11 cellular contexts compared by ENCODE assay signal in the genomic region with DNA sequence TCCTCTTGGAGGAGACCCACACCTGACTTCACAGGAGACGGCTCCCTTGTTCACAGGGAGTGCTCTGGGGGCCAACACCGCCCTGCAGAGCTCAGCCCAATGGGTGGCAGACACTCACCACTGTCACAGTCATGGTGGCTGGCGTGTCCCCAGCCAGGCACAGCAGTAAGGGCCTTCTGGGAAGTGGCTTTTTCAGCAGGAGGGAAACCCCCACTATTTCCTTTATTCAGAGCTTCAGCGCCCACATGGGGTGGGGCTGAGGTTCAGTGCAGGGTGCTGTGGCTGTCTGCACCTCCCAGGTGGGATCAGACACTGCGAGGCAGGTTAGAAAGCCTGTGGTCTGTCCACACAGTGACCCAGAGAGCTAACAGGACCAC. TPM values are rescaled to one million over a fixed set of nuclear protein-coding genes. Genes with fewer than 3 reads are reported as not detected.
DNase-seq lines count a peak whose midpoint lies in the region; ATAC-seq and TF ChIP-seq lines count a peak whose summit lies in the region.
"Had no signal": no experiment of that assay in that cellular context is flagged by ENCODE, and none has a peak within 500 bp of the region (broad histone marks: within the 10 kb centered on the region; RNA-seq: fewer than 3 reads in every experiment).

No MANE protein-coding gene starts in this region.

- WGBS in testis, 2 donors: 90 to 92% methylated on average over 5 of the region's 5 CpGs

- H3K27me3 Mint-ChIP-seq in activated CD8-positive, alpha-beta T cell treated with anti-CD3 and anti-CD28 coated beads, Interleukin-2, amount 10 ng/mL, durations not matched to agents 7 days and 5 days (ENCODE audit: low read depth): no peaks in the 10 kb centered on the region
- no peaks in the 10 kb centered on the region for H3K27me3 Mint-ChIP-seq in naive B cell
- H3K27me3 Mint-ChIP-seq: dendritic cell treated with granulocyte-macrophage colony-stimulating factor and Interleukin-4, amounts not matched to agents 40 ng/mL and 50 ng/mL, for 4 days had no signal

- H3K9me3 ChIP-seq in testis: no peaks in the 10 kb centered on the region

- H3K4me3 ChIP-seq in testis: no peak overlapping the region

- ATAC-seq in activated CD8-positive, alpha-beta T cell treated with anti-CD3 and anti-CD28 coated beads, Interleukin-2, amount 10 ng/mL, durations not matched to agents 7 days and 5 days: peak; percentile 78
- ATAC-seq in naive B cell (ENCODE audit: low read depth in 2 of 2) (peak; percentile 78 to 81), HG03135 (IDR thresholded peaks at IDR 0.05; ENCODE audit: unreplicated experiment) (no peak)
- ATAC-seq in stimulated activated naive CD8-positive, alpha-beta T cell treated with anti-CD3 and anti-CD28 coated beads, Interleukin-15, Interleukin-2, amounts not matched to agents 100 U/mL and 50 U/mL, for 24 hours: peak; percentile 87
- ATAC-seq: Right ventricle myocardium inferior had no signal

- peak overlapping the region; percentile 65 for H3K4me3 Mint-ChIP-seq in activated CD8-positive, alpha-beta T cell treated with anti-CD3 and anti-CD28 coated beads, Interleukin-2, amount 10 ng/mL, durations not matched to agents 7 days and 5 days
- H3K4me3 Mint-ChIP-seq in naive B cell: peak overlapping the region in 7 of 8 donors; percentile 23 to 80 (median 72)
- H3K4me3 Mint-ChIP-seq: dendritic cell treated with granulocyte-macrophage colony-stimulating factor and Interleukin-4, amounts not matched to agents 40 ng/mL and 50 ng/mL, for 4 days had no signal

- no peak overlapping the region for H3K27ac ChIP-seq in testis
- H3K27ac ChIP-seq: 22Rv1 had no signal

- H3K4me1 Mint-ChIP-seq in activated CD8-positive, alpha-beta T cell treated with anti-CD3 and anti-CD28 coated beads, Interleukin-2, amount 10 ng/mL, durations not matched to agents 7 days and 5 days (ENCODE audit: low read depth): peaks cover 75% of the 10 kb centered on the region
- peaks cover 32 to 67% (median 40%) of the 10 kb centered on the region in 3 donors for H3K4me1 Mint-ChIP-seq in naive B cell

- TF ChIP-seq CTCF in testis (IDR thresholded peaks at IDR 0.05): no peak

- H3K36me3 ChIP-seq in testis (ENCODE audit: low read depth, missing control alignments): no peaks in the 10 kb centered on the region

- POLR2A ChIA-PET in activated CD8-positive, alpha-beta T cell treated with anti-CD3 and anti-CD28 coated beads, Interleukin-2, amount 10 ng/mL, durations not matched to agents 7 days and 5 days (lab: Charles Lee): interaction anchor here (0.9 to 1.9 kb wide), 5 partner anchors 11 to 40 kb away, joined by 3 to 8 read pairs (median 3); partner anchors contain the start of gene DNLZ

- H3K27me3 ChIP-seq in testis: no peaks in the 10 kb centered on the region

- no peak for TF ChIP-seq POLR2A in testis (IDR thresholded peaks at IDR 0.05)

- CTCF ChIA-PET in activated CD8-positive, alpha-beta T cell treated with anti-CD3 and anti-CD28 coated beads, Interleukin-2, amount 10 ng/mL, durations not matched to agents 7 days and 5 days (lab: Charles Lee): interaction anchor here (0.6 to 2.0 kb wide), 6 partner anchors 13 to 489 kb away, joined by 3 to 8 read pairs (median 3); partner anchors contain the start of gene DNLZ

- peaks cover 52% of the 10 kb centered on the region for H3K36me3 Mint-ChIP-seq in activated CD8-positive, alpha-beta T cell treated with anti-CD3 and anti-CD28 coated beads, Interleukin-2, amount 10 ng/mL, durations not matched to agents 7 days and 5 days (ENCODE audit: low read depth)
- H3K36me3 Mint-ChIP-seq in naive B cell: peaks cover 0 to 2% of the 10 kb centered on the region in 2 donors

- H3K27ac Mint-ChIP-seq in activated CD8-positive, alpha-beta T cell treated with anti-CD3 and anti-CD28 coated beads, Interleukin-2, amount 10 ng/mL, durations not matched to agents 7 days and 5 days: peak overlapping the region; percentile 85
- H3K27ac Mint-ChIP-seq in naive B cell: peak overlapping the region; percentile 66 to 94 (median 86)
- H3K27ac Mint-ChIP-seq: dendritic cell treated with granulocyte-macrophage colony-stimulating factor and Interleukin-4, amounts not matched to agents 40 ng/mL and 50 ng/mL, for 4 days had no signal

- DNase-seq in NK-92 treated with Interleukin-12 subunit alpha and Interleukin-12 subunit beta, amount 100 ng/mL, for 24 hours (lab: John Stamatoyannopoulos, UW): peak; percentile 42
- no peak for DNase-seq in NK-92 (lab: John Stamatoyannopoulos, UW; ENCODE audit: unreplicated experiment)
- peak; percentile 89 for DNase-seq in activated CD8-positive, alpha-beta T cell treated with anti-CD3 and anti-CD28 coated beads, Interleukin-2, amount 10 ng/mL, durations not matched to agents 7 days and 5 days
- peak; percentile 51 for DNase-seq in naive B cell
- peak; percentile 80 for DNase-seq in stimulated activated naive CD8-positive, alpha-beta T cell treated with anti-CD3 and anti-CD28 coated beads, Interleukin-15, Interleukin-2, amounts not matched to agents 100 U/mL and 50 U/mL, for 24 hours
- DNase-seq in testis: no peak
- DNase-seq in iPS-NIHi7 (ENCODE audit: extremely low spot score): no peak

- no peaks in the 10 kb centered on the region for H3K9me3 Mint-ChIP-seq in activated CD8-positive, alpha-beta T cell treated with anti-CD3 and anti-CD28 coated beads, Interleukin-2, amount 10 ng/mL, durations not matched to agents 7 days and 5 days (ENCODE audit: insufficient read depth)
- no peaks in the 10 kb centered on the region for H3K9me3 Mint-ChIP-seq in naive B cell
- H3K9me3 Mint-ChIP-seq: dendritic cell treated with granulocyte-macrophage colony-stimulating factor and Interleukin-4, amounts not matched to agents 40 ng/mL and 50 ng/mL, for 4 days had no signal

- peaks cover 13% of the 10 kb centered on the region for H3K4me1 ChIP-seq in testis

- intact Hi-C loops in testis (cut with DNase I; ENCODE audit: low total_unique reads): no loop called here

RNA-seq across cellular contexts. Expression of gene SNAPC4, which starts 3.6 kb away (rescaled TPM):
- 1 to 10 TPM; 9.5 to 9.6 TPM for total RNA-seq in activated CD8-positive, alpha-beta T cell treated with anti-CD3 and anti-CD28 coated beads, Interleukin-2, amount 10 ng/mL, durations not matched to agents 7 days and 5 days
- polyA plus RNA-seq in naive B cell (ENCODE audit: low read depth in 6 of 6) (1 to 10 TPM in 5 of 6 donors, not detected in 1; 1.1 to 2.1 (median 1.3) TPM), testis (ENCODE audit: insufficient read depth, low read depth, low replicate concordance) (21.2 TPM)
- 10 to 100 TPM; 29.5 to 35.9 TPM for total RNA-seq in testis

RNA-seq across cellular contexts. Expression of gene ENTR1, which starts 6.9 kb away (rescaled TPM):
- 10 to 100 TPM; 52.8 to 54.3 TPM for total RNA-seq in activated CD8-positive, alpha-beta T cell treated with anti-CD3 and anti-CD28 coated beads, Interleukin-2, amount 10 ng/mL, durations not matched to agents 7 days and 5 days
- polyA plus RNA-seq in naive B cell (ENCODE audit: low read depth in 6 of 6): 10 to 100 TPM in 5 of 6 donors, 1 to 10 TPM in 1; 6.4 to 15.8 (median 14.4) TPM
- total RNA-seq in testis: 10 to 100 TPM; 61.7 to 64.3 TPM
- polyA plus RNA-seq in testis (ENCODE audit: insufficient read depth, low read depth, low replicate concordance): 69.1 TPM

RNA-seq across cellular contexts. Expression of gene PMPCA, which starts 6.9 kb away (rescaled TPM):
- 10 to 100 TPM; 56.5 to 57.5 TPM for total RNA-seq in activated CD8-positive, alpha-beta T cell treated with anti-CD3 and anti-CD28 coated beads, Interleukin-2, amount 10 ng/mL, durations not matched to agents 7 days and 5 days
- polyA plus RNA-seq in naive B cell (ENCODE audit: low read depth in 6 of 6) (10 to 100 TPM; 28.1 to 39.8 (median 35.1) TPM), testis (ENCODE audit: insufficient read depth, low read depth, low replicate concordance) (78.4 TPM)
- 10 to 100 TPM; 66.7 to 69.8 TPM for total RNA-seq in testis

RNA-seq across cellular contexts. Expression of gene CARD9, which starts 30.1 kb away (rescaled TPM):
- 1 to 10 TPM; 1.3 to 1.4 TPM for total RNA-seq in activated CD8-positive, alpha-beta T cell treated with anti-CD3 and anti-CD28 coated beads, Interleukin-2, amount 10 ng/mL, durations not matched to agents 7 days and 5 days
- polyA plus RNA-seq in naive B cell (ENCODE audit: low read depth in 6 of 6): under 1 TPM in 5 of 6 donors, not detected in 1; 0.16 to 0.52 (median 0.33) TPM
- 1 to 10 TPM; 3.5 to 3.7 TPM for total RNA-seq in testis
- polyA plus RNA-seq in testis (ENCODE audit: insufficient read depth, low read depth, low replicate concordance): 1.8 TPM

RNA-seq across cellular contexts. Expression of gene INPP5E, which starts 36.1 kb away (rescaled TPM):
- 10 to 100 TPM; 16.8 to 18.2 TPM for total RNA-seq in activated CD8-positive, alpha-beta T cell treated with anti-CD3 and anti-CD28 coated beads, Interleukin-2, amount 10 ng/mL, durations not matched to agents 7 days and 5 days
- 1 to 10 TPM in 5 of 6 donors, under 1 TPM in 1; 0.61 to 6.8 (median 3.2) TPM for polyA plus RNA-seq in naive B cell (ENCODE audit: low read depth in 6 of 6)
- total RNA-seq in testis: 10 to 100 TPM; 32.2 to 38.0 TPM
- 22.1 TPM for polyA plus RNA-seq in testis (ENCODE audit: insufficient read depth, low read depth, low replicate concordance)

Comparison
In these comparisons a context has a peak if more than half of its experiments do, and no peak if none do; other contexts are left out.
1. DNase-seq: peak in NK-92 treated with Interleukin-12 subunit alpha and Interleukin-12 subunit beta, amount 100 ng/mL, for 24 hours (single experiment), activated CD8-positive, alpha-beta T cell treated with anti-CD3 and anti-CD28 coated beads, Interleukin-2, amount 10 ng/mL, durations not matched to agents 7 days and 5 days (single experiment), naive B cell (single experiment) and stimulated activated naive CD8-positive, alpha-beta T cell treated with anti-CD3 and anti-CD28 coated beads, Interleukin-15, Interleukin-2, amounts not matched to agents 100 U/mL and 50 U/mL, for 24 hours (single experiment); none in NK-92 (single experiment), testis (single experiment) and iPS-NIHi7 (single experiment).